Comparison of ENCODE assay signal across 8 cellular contexts in genomic region chr5:157342822-157343402, GRCh38.
DNase-seq lines count a peak whose midpoint lies in the region; ATAC-seq and TF ChIP-seq lines count a peak whose summit lies in the region.

No MANE protein-coding gene starts in this region.

- no peak overlapping the region for H3K4me3 ChIP-seq in DOHH2 (ENCODE audit: low read length)

- ATAC-seq in activated CD8-positive, alpha-beta T cell treated with anti-CD3 and anti-CD28 coated beads, Interleukin-2, amount 10 ng/mL, durations not matched to agents 7 days and 5 days = peak; percentile 60
- no peak for ATAC-seq in HG03025 (IDR thresholded peaks at IDR 0.05; ENCODE audit: low FRiP score, unreplicated experiment)
- ATAC-seq in HG03571 (IDR thresholded peaks at IDR 0.05; ENCODE audit: unreplicated experiment) = no peak

- H4K20me1 ChIP-seq in DOHH2 (ENCODE audit: control insufficient read depth, insufficient read depth, low read depth, low read length) = no peaks in the 10 kb centered on the region

- no peaks in the 10 kb centered on the region for H3K79me2 ChIP-seq in DOHH2 (ENCODE audit: control insufficient read depth, low read length)

- no peaks in the 10 kb centered on the region for H3K9me3 Mint-ChIP-seq in activated CD8-positive, alpha-beta T cell treated with anti-CD3 and anti-CD28 coated beads, Interleukin-2, amount 10 ng/mL, durations not matched to agents 7 days and 5 days (ENCODE audit: insufficient read depth)

- CTCF ChIA-PET in activated CD8-positive, alpha-beta T cell treated with anti-CD3 and anti-CD28 coated beads, Interleukin-2, amount 10 ng/mL, durations not matched to agents 7 days and 5 days (lab: Charles Lee) = interaction anchor here (0.6 to 5.6 kb wide), 24 partner anchors 10 to 405 kb away, joined by 3 to 54 read pairs (median 3); partner anchors contain the start of genes LSM11 and MED7

- no peaks in the 10 kb centered on the region for H3K9me3 ChIP-seq in DOHH2 (ENCODE audit: control insufficient read depth, insufficient read depth, low read length)

- no peaks in the 10 kb centered on the region for H3K4me1 ChIP-seq in DOHH2 (ENCODE audit: control insufficient read depth, low read length)

- POLR2A ChIA-PET in activated CD8-positive, alpha-beta T cell treated with anti-CD3 and anti-CD28 coated beads, Interleukin-2, amount 10 ng/mL, durations not matched to agents 7 days and 5 days (lab: Charles Lee) = interaction anchor here (0.6 kb wide), 1 partner anchor 17 kb away, joined by 3 read pairs; no protein-coding TSS in a partner anchor

- peaks cover 86% of the 10 kb centered on the region for H3K36me3 ChIP-seq in DOHH2 (ENCODE audit: control insufficient read depth, low read length)

- H3K27me3 ChIP-seq in DOHH2 (ENCODE audit: control insufficient read depth, low read length) = no peaks in the 10 kb centered on the region

- no peak overlapping the region for H3K27ac Mint-ChIP-seq in activated CD8-positive, alpha-beta T cell treated with anti-CD3 and anti-CD28 coated beads, Interleukin-2, amount 10 ng/mL, durations not matched to agents 7 days and 5 days

- H3K27me3 Mint-ChIP-seq in activated CD8-positive, alpha-beta T cell treated with anti-CD3 and anti-CD28 coated beads, Interleukin-2, amount 10 ng/mL, durations not matched to agents 7 days and 5 days (ENCODE audit: low read depth) = no peaks in the 10 kb centered on the region

- H3K4me1 Mint-ChIP-seq in activated CD8-positive, alpha-beta T cell treated with anti-CD3 and anti-CD28 coated beads, Interleukin-2, amount 10 ng/mL, durations not matched to agents 7 days and 5 days (ENCODE audit: low read depth) = peaks cover 5% of the 10 kb centered on the region

- H3K27ac ChIP-seq in DOHH2 (ENCODE audit: low read depth, low read length) = no peak overlapping the region

- peak; percentile 80 for TF ChIP-seq CTCF in DOHH2 (IDR thresholded peaks at IDR 0.05; ENCODE audit: low read depth, low read length, poor library complexity, severe bottlenecking)

- peak; percentile 51 for DNase-seq in HT1080 (ENCODE audit: low read depth)
- peak; percentile 48 for DNase-seq in activated CD8-positive, alpha-beta T cell treated with anti-CD3 and anti-CD28 coated beads, Interleukin-2, amount 10 ng/mL, durations not matched to agents 7 days and 5 days
- peak; percentile 48 for DNase-seq in glomerular visceral epithelial cell (ENCODE audit: extremely low spot score)
- peak; percentile 39 to 41 for DNase-seq in stimulated activated CD8-positive, alpha-beta memory T cell treated with anti-CD3 and anti-CD28 coated beads, Interleukin-2, amount 100 ng/mL, for 48 hours (ENCODE audit: low read depth in 2 of 2)
- DNase-seq in NK-92 (lab: John Stamatoyannopoulos, UW; ENCODE audit: unreplicated experiment) = no peak

- peaks cover 82% of the 10 kb centered on the region for H3K36me3 Mint-ChIP-seq in activated CD8-positive, alpha-beta T cell treated with anti-CD3 and anti-CD28 coated beads, Interleukin-2, amount 10 ng/mL, durations not matched to agents 7 days and 5 days (ENCODE audit: low read depth)

- no peak overlapping the region for H3K4me2 ChIP-seq in DOHH2 (ENCODE audit: low read length)

- H3F3A ChIP-seq in DOHH2 (ENCODE audit: control insufficient read depth, insufficient read depth) = no peaks in the 10 kb centered on the region

- H3K4me3 Mint-ChIP-seq in activated CD8-positive, alpha-beta T cell treated with anti-CD3 and anti-CD28 coated beads, Interleukin-2, amount 10 ng/mL, durations not matched to agents 7 days and 5 days = no peak overlapping the region

- H3K9me2 ChIP-seq in DOHH2 (replicated peaks; ENCODE audit: control insufficient read depth, low read length) = no peaks in the 10 kb centered on the region
